In the genomic region with DNA sequence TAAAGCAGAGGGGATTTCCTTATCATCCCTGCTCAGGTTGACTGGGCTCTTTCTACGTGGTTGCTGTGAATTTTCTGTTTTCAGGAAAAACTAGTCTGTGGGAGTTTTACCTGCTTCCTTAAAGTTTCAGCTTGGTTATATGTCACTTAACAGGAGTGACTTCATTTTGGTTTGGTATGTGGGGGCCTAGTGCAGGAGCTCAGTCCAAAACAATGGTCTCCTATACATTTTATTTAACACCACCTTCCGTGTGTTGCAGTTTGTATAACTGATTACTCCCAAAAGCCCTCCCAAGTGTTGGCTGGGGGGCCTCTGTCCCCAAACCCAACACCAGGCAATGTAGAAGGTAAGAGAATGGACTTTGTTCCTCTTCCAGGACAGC, we compare ENCODE assay signal across 23 cellular contexts. TPM values are rescaled to one million over a fixed set of nuclear protein-coding genes. Genes with fewer than 3 reads are reported as not detected.
A peak's percentile ranks its signal among the peaks of the same experiment; 100 is the strongest.
DNase-seq lines count a peak whose midpoint lies in the region; ATAC-seq and TF ChIP-seq lines count a peak whose summit lies in the region.
"Had no signal": no experiment of that assay in that cellular context is flagged by ENCODE, and none has a peak within 500 bp of the region (broad histone marks: within the 10 kb centered on the region; RNA-seq: fewer than 3 reads in every experiment).

No MANE protein-coding gene starts in this region.

- H3K27ac ChIP-seq in esophagus muscularis mucosa (replicated peaks in 1 of 4) (no peak overlapping the region), right cardiac atrium (ENCODE audit: low read length) (no peak overlapping the region)
- H3K27ac ChIP-seq: coronary artery, epithelial cell of prostate, left lung, right atrium auricular region had no signal

- H3K36me3 Mint-ChIP-seq in activated T-helper 1 cell treated with anti-CD3 and anti-CD28 coated beads, Interleukin-12 subunit alpha, Interleukin-12 subunit beta, Interleukin-2, Interleukin-4 antibody, amounts not matched to agents 30 ng/mL and 10 ng/mL and 1 ng/mL, durations not matched to agents 14 hours and 24 hours and 36 hours (ENCODE audit: low read depth): peaks cover 29% of the 10 kb centered on the region
- no peaks in the 10 kb centered on the region for H3K36me3 Mint-ChIP-seq in natural killer cell

- intact Hi-C loops in activated T-helper 1 cell treated with anti-CD3 and anti-CD28 coated beads, Interleukin-12 subunit alpha, Interleukin-12 subunit beta, Interleukin-2, Interleukin-4 antibody, amounts not matched to agents 30 ng/mL and 10 ng/mL and 1 ng/mL, durations not matched to agents 14 hours and 24 hours and 36 hours (cut with micrococcal nuclease): loop anchor here (1.0 to 10.0 kb wide), 9 partner anchors 8 to 1777 kb away; no protein-coding TSS in a partner anchor
- intact Hi-C loops in natural killer cell (cut with micrococcal nuclease) (loop anchor here (5.0 kb wide), 1 partner anchor 166 kb away; no protein-coding TSS in a partner anchor), esophagus muscularis mucosa (cut with DNase I) (no loop called here), right cardiac atrium (cut with DNase I) (no loop called here)

- ATAC-seq in activated CD4-positive, CD25-positive, alpha-beta regulatory T cell treated with anti-CD3 and anti-CD28 coated beads, Interleukin-2, amount 50 U/mL, for 24 hours: peak; percentile 4
- ATAC-seq in HG02759 (IDR thresholded peaks at IDR 0.05; ENCODE audit: unreplicated experiment): peak; percentile 21
- ATAC-seq in natural killer cell: peak in 2 of 3 donors; percentile 2 to 19
- no peak for ATAC-seq in GM21825 (IDR thresholded peaks at IDR 0.05; ENCODE audit: unreplicated experiment)
- no peak for ATAC-seq in right cardiac atrium
- ATAC-seq: left lung, Right ventricle myocardium inferior had no signal

- H3K36me3 ChIP-seq in esophagus muscularis mucosa: no peaks in the 10 kb centered on the region
- H3K36me3 ChIP-seq: left lung, right atrium auricular region had no signal

- H3K4me3 ChIP-seq in esophagus muscularis mucosa (no peak overlapping the region), right cardiac atrium (ENCODE audit: low read length) (no peak overlapping the region)
- H3K4me3 ChIP-seq: coronary artery, left lung, mucosa of descending colon, right atrium auricular region had no signal

- WGBS in esophagus muscularis mucosa: 68% methylated on average over 2 of the region's 2 CpGs
- 70% methylated on average over 2 of the region's 2 CpGs for WGBS in right cardiac atrium

- no peaks in the 10 kb centered on the region for H3K27me3 Mint-ChIP-seq in activated T-helper 1 cell treated with anti-CD3 and anti-CD28 coated beads, Interleukin-12 subunit alpha, Interleukin-12 subunit beta, Interleukin-2, Interleukin-4 antibody, amounts not matched to agents 30 ng/mL and 10 ng/mL and 1 ng/mL, durations not matched to agents 14 hours and 24 hours and 36 hours (ENCODE audit: insufficient read depth)
- H3K27me3 Mint-ChIP-seq in natural killer cell (ENCODE audit: low read depth in 2 of 2): peaks cover 0 to 2% of the 10 kb centered on the region in 2 donors

- H3K27me3 ChIP-seq in esophagus muscularis mucosa (no peaks in the 10 kb centered on the region), right cardiac atrium (ENCODE audit: control insufficient read depth, insufficient read depth) (no peaks in the 10 kb centered on the region)
- H3K27me3 ChIP-seq: left lung, right atrium auricular region had no signal

- TF ChIP-seq EP300 in esophagus muscularis mucosa (IDR thresholded peaks at IDR 0.05): no peak

- no peak for DNase-seq in activated CD4-positive, CD25-positive, alpha-beta regulatory T cell (lab: John Stamatoyannopoulos, UW)
- no peak for DNase-seq in activated T-helper 1 cell treated with anti-CD3 and anti-CD28 coated beads, Interleukin-12 subunit alpha, Interleukin-12 subunit beta, Interleukin-2, Interleukin-4 antibody, amounts not matched to agents 30 ng/mL and 10 ng/mL and 1 ng/mL, durations not matched to agents 14 hours and 24 hours and 36 hours (ENCODE audit: low spot score)
- DNase-seq in natural killer cell: no peak
- no peak for DNase-seq in esophagus muscularis mucosa (ENCODE audit: extremely low spot score)
- DNase-seq in right cardiac atrium: no peak
- DNase-seq: 8988T; activated CD4-positive, CD25-positive, alpha-beta regulatory T cell treated with anti-CD3 and anti-CD28 coated beads, Interleukin-2, amount 50 U/mL, for 72 hours; DMS79; left lung; mucosa of descending colon; NCI-H187 treated with DMSO at 0.1 percent for 48 hours; NCI-H446; occipital lobe had no signal

- TF ChIP-seq CTCF in natural killer cell (IDR thresholded peaks at IDR 0.05) (no peak), esophagus muscularis mucosa (IDR thresholded peaks at IDR 0.05) (no peak)

- H3K4me3 Mint-ChIP-seq in activated T-helper 1 cell treated with anti-CD3 and anti-CD28 coated beads, Interleukin-12 subunit alpha, Interleukin-12 subunit beta, Interleukin-2, Interleukin-4 antibody, amounts not matched to agents 30 ng/mL and 10 ng/mL and 1 ng/mL, durations not matched to agents 14 hours and 24 hours and 36 hours: peak overlapping the region; percentile 85
- H3K4me3 Mint-ChIP-seq in natural killer cell: peak overlapping the region; percentile 84

- H3K4me1 ChIP-seq in esophagus muscularis mucosa (no peaks in the 10 kb centered on the region), right cardiac atrium (ENCODE audit: control insufficient read depth, insufficient read depth, low read length) (no peaks in the 10 kb centered on the region)
- H3K4me1 ChIP-seq: left lung, right atrium auricular region had no signal

- H3K4me1 Mint-ChIP-seq in activated T-helper 1 cell treated with anti-CD3 and anti-CD28 coated beads, Interleukin-12 subunit alpha, Interleukin-12 subunit beta, Interleukin-2, Interleukin-4 antibody, amounts not matched to agents 30 ng/mL and 10 ng/mL and 1 ng/mL, durations not matched to agents 14 hours and 24 hours and 36 hours (ENCODE audit: low read depth): peaks cover 88% of the 10 kb centered on the region
- H3K4me1 Mint-ChIP-seq in natural killer cell: peaks cover 25 to 27% of the 10 kb centered on the region in 2 donors

- no peaks in the 10 kb centered on the region for H3K9me3 ChIP-seq in esophagus muscularis mucosa
- no peaks in the 10 kb centered on the region for H3K9me3 ChIP-seq in right cardiac atrium (ENCODE audit: control insufficient read depth, low read length)
- H3K9me3 ChIP-seq: left lung, mucosa of descending colon, right atrium auricular region had no signal

- peaks cover 14% of the 10 kb centered on the region for H3K9me3 Mint-ChIP-seq in activated T-helper 1 cell treated with anti-CD3 and anti-CD28 coated beads, Interleukin-12 subunit alpha, Interleukin-12 subunit beta, Interleukin-2, Interleukin-4 antibody, amounts not matched to agents 30 ng/mL and 10 ng/mL and 1 ng/mL, durations not matched to agents 14 hours and 24 hours and 36 hours
- H3K9me3 Mint-ChIP-seq in natural killer cell: no peaks in the 10 kb centered on the region

- no peak for TF ChIP-seq POLR2A in esophagus muscularis mucosa (IDR thresholded peaks at IDR 0.05; ENCODE audit: low read depth)

- peak overlapping the region; percentile 99 for H3K27ac Mint-ChIP-seq in activated T-helper 1 cell treated with anti-CD3 and anti-CD28 coated beads, Interleukin-12 subunit alpha, Interleukin-12 subunit beta, Interleukin-2, Interleukin-4 antibody, amounts not matched to agents 30 ng/mL and 10 ng/mL and 1 ng/mL, durations not matched to agents 14 hours and 24 hours and 36 hours
- peak overlapping the region; percentile 86 to 89 for H3K27ac Mint-ChIP-seq in natural killer cell

RNA-seq across cellular contexts. Expression of a gene that starts 5.3 kb away (rescaled TPM):
- 13.3 and 14.1 TPM in 2 replicates for total RNA-seq in activated T-helper 1 cell treated with anti-CD3 and anti-CD28 coated beads, Interleukin-12 subunit alpha, Interleukin-12 subunit beta, Interleukin-2, Interleukin-4 antibody, amounts not matched to agents 30 ng/mL and 10 ng/mL and 1 ng/mL, durations not matched to agents 14 hours and 24 hours and 36 hours
- under 1 TPM; 0.31 to 0.55 (median 0.34) TPM for total RNA-seq in natural killer cell
- total RNA-seq in esophagus muscularis mucosa: not detected
- total RNA-seq in right cardiac atrium: not detected
- not detected for polyA plus RNA-seq in right cardiac atrium
- total RNA-seq: occipital lobe, right atrium auricular region, Right ventricle myocardium inferior had no signal
- polyA plus RNA-seq: BJ, urinary bladder had no signal

RNA-seq across cellular contexts. Expression of a gene that starts 36.8 kb away (rescaled TPM):
- not detected in 2 replicates for total RNA-seq in activated T-helper 1 cell treated with anti-CD3 and anti-CD28 coated beads, Interleukin-12 subunit alpha, Interleukin-12 subunit beta, Interleukin-2, Interleukin-4 antibody, amounts not matched to agents 30 ng/mL and 10 ng/mL and 1 ng/mL, durations not matched to agents 14 hours and 24 hours and 36 hours
- total RNA-seq in natural killer cell (not detected), esophagus muscularis mucosa (not detected), right cardiac atrium (not detected)
- not detected for polyA plus RNA-seq in right cardiac atrium
- total RNA-seq: mucosa of descending colon; occipital lobe; right atrium auricular region; Right ventricle myocardium inferior; T-helper 2 cell treated with Interferon-gamma antibody and Interleukin-4, amounts not matched to agents 100 ng/mL and 5 ng/mL, for 36 hours; urinary bladder had no signal
- polyA plus RNA-seq: BJ, urinary bladder had no signal

Comparison
In these comparisons a context has a peak if more than half of its experiments do, and no peak if none do; other contexts are left out.
1. ATAC-seq: peak in activated CD4-positive, CD25-positive, alpha-beta regulatory T cell treated with anti-CD3 and anti-CD28 coated beads, Interleukin-2, amount 50 U/mL, for 24 hours (2 of 2), HG02759 (single experiment) and natural killer cell (2 of 3); none in GM21825 (single experiment) and right cardiac atrium (0 of 2).
2. intact Hi-C loops: an anchor here in activated T-helper 1 cell treated with anti-CD3 and anti-CD28 coated beads, Interleukin-12 subunit alpha, Interleukin-12 subunit beta, Interleukin-2, Interleukin-4 antibody, amounts not matched to agents 30 ng/mL and 10 ng/mL and 1 ng/mL, durations not matched to agents 14 hours and 24 hours and 36 hours (1.0 to 10.0 kb wide) and natural killer cell (5.0 kb wide); none called in esophagus muscularis mucosa and right cardiac atrium.